ENCODE assay signal across 11 cellular contexts in the genomic region with DNA sequence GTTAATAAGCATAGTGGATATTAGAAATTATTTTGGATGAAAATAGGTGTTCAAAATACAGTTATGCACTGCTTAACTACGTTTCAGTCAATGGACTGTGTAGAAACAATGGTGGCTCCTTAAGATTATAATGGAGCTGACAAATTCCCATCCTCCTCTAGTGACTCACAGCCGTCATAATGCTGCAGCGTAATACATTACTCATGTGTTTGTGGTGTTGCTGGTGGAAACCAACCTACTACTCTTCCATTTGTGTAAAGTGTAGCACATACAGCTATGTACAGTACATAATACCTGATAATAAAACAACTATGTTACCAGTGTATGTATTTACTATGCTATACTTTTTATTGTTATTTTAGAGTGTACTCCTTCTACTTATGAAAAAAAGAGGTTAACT.
A peak's percentile ranks its signal among the peaks of the same experiment; 100 is the strongest.
DNase-seq lines count a peak whose midpoint lies in the region; ATAC-seq and TF ChIP-seq lines count a peak whose summit lies in the region.
"Had no signal": no experiment of that assay in that cellular context is flagged by ENCODE, and none has a peak within 500 bp of the region (broad histone marks: within the 10 kb centered on the region; RNA-seq: fewer than 3 reads in every experiment).

No MANE protein-coding gene starts in this region.

- H3K4me1 ChIP-seq in OCI-LY7 (ENCODE audit: insufficient read depth, low read length, poor library complexity, severe bottlenecking), result peaks cover 29% of the 10 kb centered on the region
- H3K4me1 ChIP-seq: gastrocnemius medialis had no signal

- H3K27ac ChIP-seq in epithelial cell of prostate (peak overlapping the region; percentile 57), OCI-LY7 (ENCODE audit: low read depth, low read length, poor library complexity, severe bottlenecking) (no peak overlapping the region)
- H3K27ac ChIP-seq: gastrocnemius medialis had no signal

- H3K36me3 ChIP-seq in OCI-LY7 (ENCODE audit: insufficient read depth, low read length), result no peaks in the 10 kb centered on the region
- H3K36me3 ChIP-seq: gastrocnemius medialis had no signal

- no peak overlapping the region for H3K27ac Mint-ChIP-seq in activated T-cell treated with anti-CD3 and anti-CD28 coated beads, Interleukin-2, amount 50 U/mL, for 24 hours
- H3K27ac Mint-ChIP-seq: naive B cell had no signal

- POLR2A ChIA-PET in OCI-LY7 (lab: Charles Lee), result interaction anchor here (0.6 to 2.5 kb wide), 5 partner anchors 9 to 43 kb away, joined by 3 to 11 read pairs (median 4); no protein-coding TSS in a partner anchor

- no peaks in the 10 kb centered on the region for H3K27me3 Mint-ChIP-seq in activated T-cell treated with anti-CD3 and anti-CD28 coated beads, Interleukin-2, amount 50 U/mL, for 4 hours (ENCODE audit: low read depth)
- peaks cover 6% of the 10 kb centered on the region for H3K27me3 Mint-ChIP-seq in activated T-cell treated with anti-CD3 and anti-CD28 coated beads, Interleukin-2, amount 50 U/mL, for 24 hours
- H3K27me3 Mint-ChIP-seq: naive B cell had no signal

- no peaks in the 10 kb centered on the region for H3K79me2 ChIP-seq in OCI-LY7 (ENCODE audit: insufficient read depth, low read depth, low read length)

- no peak overlapping the region for H2AFZ ChIP-seq in OCI-LY7 (ENCODE audit: low read length)

- no peak for DNase-seq in activated T-cell treated with anti-CD3 and anti-CD28 coated beads, Interleukin-2, amount 50 U/mL, for 4 hours
- no peak for DNase-seq in activated T-cell treated with anti-CD3 and anti-CD28 coated beads, Interleukin-2, amount 50 U/mL, for 24 hours
- peak; percentile 36 for DNase-seq in NCI-H460 (ENCODE audit: extremely low read depth, low read depth)
- peak; percentile 91 for DNase-seq in epithelial cell of prostate (ENCODE audit: low read depth, low spot score)
- peak; percentile 92 for DNase-seq in pulmonary artery endothelial cell (ENCODE audit: low read depth, low spot score)
- no peak for DNase-seq in mesenteric fat pad (ENCODE audit: low spot score)
- no peak for DNase-seq in OCI-LY7 (ENCODE audit: low spot score)
- DNase-seq: C1 segment of cervical spinal cord, gastrocnemius medialis, naive B cell had no signal

- no peak overlapping the region for H3K4me3 ChIP-seq in OCI-LY7 (ENCODE audit: low read depth, low read length, poor library complexity, severe bottlenecking)
- H3K4me3 ChIP-seq: gastrocnemius medialis had no signal

- H3K9me2 ChIP-seq in OCI-LY7 (ENCODE audit: insufficient read depth, low read length), result no peaks in the 10 kb centered on the region

- H3K36me3 Mint-ChIP-seq in activated T-cell treated with anti-CD3 and anti-CD28 coated beads, Interleukin-2, amount 50 U/mL, for 4 hours (ENCODE audit: insufficient read depth), result no peaks in the 10 kb centered on the region
- H3K36me3 Mint-ChIP-seq in activated T-cell treated with anti-CD3 and anti-CD28 coated beads, Interleukin-2, amount 50 U/mL, for 24 hours (ENCODE audit: low read depth), result no peaks in the 10 kb centered on the region
- H3K36me3 Mint-ChIP-seq: naive B cell had no signal

- ATAC-seq in activated T-cell treated with anti-CD3 and anti-CD28 coated beads, Interleukin-2, amount 50 U/mL, for 4 hours, result peak; percentile 58 to 73
- no peak for ATAC-seq in HG03378 (IDR thresholded peaks at IDR 0.05; ENCODE audit: unreplicated experiment)
- ATAC-seq: gastrocnemius medialis had no signal

- no TSS peak for BruUV-seq in OCI-LY7 (replicated peaks; lab: Mats Ljungman, UMichigan)

- CTCF ChIA-PET in OCI-LY7 (lab: Charles Lee; ENCODE audit: unreplicated experiment), result interaction anchor here (0.9 kb wide), 1 partner anchor 9 kb away, joined by 3 read pairs; no protein-coding TSS in a partner anchor

- H3K4me2 ChIP-seq in OCI-LY7 (ENCODE audit: low read length), result no peak overlapping the region

- peaks cover 5% of the 10 kb centered on the region for H3K4me1 Mint-ChIP-seq in activated T-cell treated with anti-CD3 and anti-CD28 coated beads, Interleukin-2, amount 50 U/mL, for 4 hours (ENCODE audit: low read depth)
- peaks cover 10% of the 10 kb centered on the region for H3K4me1 Mint-ChIP-seq in activated T-cell treated with anti-CD3 and anti-CD28 coated beads, Interleukin-2, amount 50 U/mL, for 24 hours (ENCODE audit: low read depth)

- H3K9me3 ChIP-seq in OCI-LY7 (ENCODE audit: low read length), result 0 out of 2 replicates have a peak, but pooled peaks cover 4% of the 10 kb centered on the region
- H3K9me3 ChIP-seq: gastrocnemius medialis had no signal

- H3K4me3 Mint-ChIP-seq in activated T-cell treated with anti-CD3 and anti-CD28 coated beads, Interleukin-2, amount 50 U/mL, for 4 hours, result no peak overlapping the region
- H3K4me3 Mint-ChIP-seq in activated T-cell treated with anti-CD3 and anti-CD28 coated beads, Interleukin-2, amount 50 U/mL, for 24 hours, result no peak overlapping the region
- H3K4me3 Mint-ChIP-seq: naive B cell had no signal

- TF ChIP-seq CTCF in OCI-LY7 (conservative IDR thresholded peaks at IDR 0.05; ENCODE audit: low read length), result no peak

- no peaks in the 10 kb centered on the region for H3K9me3 Mint-ChIP-seq in activated T-cell treated with anti-CD3 and anti-CD28 coated beads, Interleukin-2, amount 50 U/mL, for 4 hours
- no peaks in the 10 kb centered on the region for H3K9me3 Mint-ChIP-seq in activated T-cell treated with anti-CD3 and anti-CD28 coated beads, Interleukin-2, amount 50 U/mL, for 24 hours

- no peaks in the 10 kb centered on the region for H4K20me1 ChIP-seq in OCI-LY7 (ENCODE audit: insufficient read depth, low read length)

- intact Hi-C loops in OCI-LY7 (cut with micrococcal nuclease; ENCODE audit: unreplicated experiment), result loop anchor here (5.0 kb wide), 1 partner anchor 159 kb away; no protein-coding TSS in a partner anchor

Comparison
In these comparisons a context has a peak if more than half of its experiments do, and no peak if none do; other contexts are left out.
1. DNase-seq: peak in NCI-H460 (single experiment), epithelial cell of prostate (single experiment) and pulmonary artery endothelial cell (single experiment); none in activated T-cell treated with anti-CD3 and anti-CD28 coated beads, Interleukin-2, amount 50 U/mL, for 4 hours (single experiment), activated T-cell treated with anti-CD3 and anti-CD28 coated beads, Interleukin-2, amount 50 U/mL, for 24 hours (single experiment), mesenteric fat pad (single experiment) and OCI-LY7 (single experiment).